ENCODE assay signal across 18 cellular contexts in the genomic region with DNA sequence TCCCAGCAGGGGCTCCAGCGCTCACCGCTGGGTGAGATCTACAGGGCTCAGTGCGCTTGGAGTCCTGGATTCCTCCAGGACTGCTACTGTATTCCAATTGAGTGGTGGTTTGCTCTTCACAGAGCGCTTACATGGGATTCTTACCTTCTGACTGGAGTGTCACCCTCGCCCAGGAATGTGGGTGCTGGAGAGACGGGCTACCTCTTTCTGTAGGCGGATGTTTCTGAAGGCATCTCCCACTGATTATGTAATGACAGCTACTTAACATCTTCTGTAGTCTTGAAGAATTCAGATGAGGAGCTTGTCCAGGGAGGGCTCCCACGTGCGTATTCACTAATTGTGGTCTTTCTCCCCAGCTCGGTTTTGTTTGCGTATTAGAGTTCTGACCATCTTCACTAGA.
"Had no signal": no experiment of that assay in that cellular context is flagged by ENCODE, and none has a peak within 500 bp of the region (broad histone marks: within the 10 kb centered on the region; RNA-seq: fewer than 3 reads in every experiment).

No MANE protein-coding gene starts in this region.

- H3K27me3 ChIP-seq: hepatocyte, ovary had no signal

- FAIRE-seq: colon, kidney, small intestine, urothelium cell line had no signal

- H3K4me1 Mint-ChIP-seq: mesothelial cell of epicardium had no signal

- H3K4me3 ChIP-seq: hepatocyte, left ventricle myocardium inferior, lower lobe of right lung, ovary had no signal

- H3K27me3 Mint-ChIP-seq: memory B cell, progenitor cell of endocrine pancreas had no signal

- H3K27ac Mint-ChIP-seq: dendritic cell treated with granulocyte-macrophage colony-stimulating factor and Interleukin-4, amounts not matched to agents 40 ng/mL and 50 ng/mL, for 4 days; memory B cell; mesothelial cell of epicardium had no signal

- DNase-seq: foreskin melanocyte; kidney; left cardiac atrium; left ventricle myocardium inferior; lower lobe of right lung; ovary; right cardiac atrium; small intestine; stimulated activated CD4-positive, alpha-beta T cell treated with anti-CD3 and anti-CD28 coated beads, Interleukin-12 subunit alpha, Interleukin-12 subunit beta, amount 100 ng/mL, for 4 hours; stimulated activated naive CD4-positive, alpha-beta T cell treated with Interleukin-2 at 50 U/mL for 16 hours; trophoblast cell had no signal

- H3K27ac ChIP-seq: hepatocyte, left ventricle myocardium inferior, lower lobe of right lung, ovary had no signal

- H3K4me2 ChIP-seq: hepatocyte had no signal

- H3K4me3 Mint-ChIP-seq: dendritic cell treated with granulocyte-macrophage colony-stimulating factor and Interleukin-4, amounts not matched to agents 40 ng/mL and 50 ng/mL, for 4 days; memory B cell; mesothelial cell of epicardium had no signal

- H3K9me3 ChIP-seq: left ventricle myocardium inferior, lower lobe of right lung, ovary had no signal

- H3K79me2 ChIP-seq: hepatocyte had no signal

- ATAC-seq: left cardiac atrium, lower lobe of right lung had no signal

- H2AFZ ChIP-seq: hepatocyte had no signal

- H3K36me3 ChIP-seq: left ventricle myocardium inferior, ovary had no signal

- H3K9me3 Mint-ChIP-seq: dendritic cell treated with granulocyte-macrophage colony-stimulating factor and Interleukin-4, amounts not matched to agents 40 ng/mL and 50 ng/mL, for 4 days; memory B cell had no signal

- H3K4me1 ChIP-seq: lower lobe of right lung had no signal
